ENCODE assay signal across 8 cellular contexts in the genomic region with DNA sequence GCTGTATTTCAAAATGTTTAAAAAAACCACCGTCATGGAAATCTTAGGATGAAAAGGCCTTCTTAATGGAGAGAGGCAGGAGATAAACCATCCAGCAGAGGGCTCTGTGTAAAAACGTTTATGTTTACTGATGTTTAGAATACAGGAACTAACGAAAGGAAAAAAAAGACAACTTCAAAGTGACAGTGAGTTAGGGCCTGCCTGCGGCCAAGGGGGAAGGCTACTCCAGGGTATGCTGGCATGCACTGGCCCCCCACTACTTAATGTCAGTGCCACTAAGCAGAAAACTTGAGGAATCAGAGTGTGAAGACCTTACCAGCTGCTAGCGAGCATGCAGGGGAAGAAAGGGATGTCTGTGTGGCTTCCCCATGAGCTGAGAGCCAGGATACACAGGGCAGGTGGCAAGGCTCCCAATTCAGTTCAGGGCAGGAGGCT. TPM values are rescaled to one million over a fixed set of nuclear protein-coding genes. Genes with fewer than 3 reads are reported as not detected.
A peak's percentile ranks its signal among the peaks of the same experiment; 100 is the strongest.
DNase-seq lines count a peak whose midpoint lies in the region; ATAC-seq and TF ChIP-seq lines count a peak whose summit lies in the region.

No MANE protein-coding gene starts in this region.

- H3K4me1 ChIP-seq in SK-N-SH (ENCODE audit: control insufficient read depth in 1 of 2, insufficient read depth in 2 of 2, low read depth in 1 of 2, low read length in 1 of 2), result no peaks in the 10 kb centered on the region

- TF ChIP-seq RAD21 in SK-N-SH (IDR thresholded peaks at IDR 0.05; ENCODE audit: low read length) (no peak), neural cell (conservative IDR thresholded peaks at IDR 0.05) (no peak)

- WGBS in SK-N-SH (ENCODE audit: low lambda C conversion rate), result 29% methylated on average over 5 of the region's 5 CpGs

- TF ChIP-seq EP300 in SK-N-SH (IDR thresholded peaks at IDR 0.05; ENCODE audit: borderline replicate concordance in 1 of 2, low read depth in 1 of 2, low read length in 1 of 2), result no peak
- no peak for TF ChIP-seq EP300 in neural cell (conservative IDR thresholded peaks at IDR 0.05; ENCODE audit: poor library complexity, severe bottlenecking)

- TF ChIP-seq CTCF in SK-N-SH (IDR thresholded peaks at IDR 0.05) (peak; percentile 55), neural cell (IDR thresholded peaks at IDR 0.05; ENCODE audit: poor library complexity, severe bottlenecking) (peak; percentile 46)

- H3F3A ChIP-seq in SK-N-SH (replicated peaks; ENCODE audit: insufficient read depth), result no peaks in the 10 kb centered on the region
- H3F3A ChIP-seq in neural cell (ENCODE audit: insufficient read depth, low read length, poor library complexity, severe bottlenecking), result no peaks in the 10 kb centered on the region

- peak overlapping the region in 1 of 2 experiments; percentile 49; a peak in 1 of 4 replicates for H3K4me3 ChIP-seq in SK-N-SH (ENCODE audit: low read depth in 2 of 2, low read length in 1 of 2)
- no peak overlapping the region for H3K4me3 ChIP-seq in neural cell (ENCODE audit: low read length)

- 0 out of 2 replicates have a peak overlapping the region, but pooled peaks have one; percentile 45 for H2AFZ ChIP-seq in SK-N-SH (ENCODE audit: low read depth)
- H2AFZ ChIP-seq in neural cell (ENCODE audit: low read depth, low read length), result no peak overlapping the region

- H3K9me3 ChIP-seq in SK-N-SH, result no peaks in the 10 kb centered on the region
- no peaks in the 10 kb centered on the region for H3K9me3 ChIP-seq in neural cell (ENCODE audit: low read length)

- H4K20me1 ChIP-seq in SK-N-SH (ENCODE audit: insufficient read depth), result no peaks in the 10 kb centered on the region
- no peaks in the 10 kb centered on the region for H4K20me1 ChIP-seq in neural cell (ENCODE audit: insufficient read depth)

- H3K27me3 ChIP-seq in SK-N-SH (ENCODE audit: insufficient read depth), result 0 out of 2 replicates have a peak, but pooled peaks cover 1% of the 10 kb centered on the region
- H3K27me3 ChIP-seq in neural cell (ENCODE audit: insufficient read depth, low read depth, low read length), result no peaks in the 10 kb centered on the region

- H3K27ac ChIP-seq in SK-N-SH (ENCODE audit: low read depth in 2 of 2, low read length in 1 of 2) (no peak overlapping the region), neural cell (ENCODE audit: low read length) (no peak overlapping the region)

- peak; percentile 67 for ATAC-seq in HG02885 (IDR thresholded peaks at IDR 0.05; ENCODE audit: poor library complexity, unreplicated experiment)

- no peaks in the 10 kb centered on the region for H3K79me2 ChIP-seq in SK-N-SH (ENCODE audit: insufficient read depth)
- H3K79me2 ChIP-seq in neural cell (replicated peaks; ENCODE audit: insufficient read depth, low read length), result no peaks in the 10 kb centered on the region

- CTCF ChIA-PET in SK-N-SH (lab: Yijun Ruan, JAX), result interaction anchor here (1.2 to 1.7 kb wide), 2 partner anchors 351 to 354 kb away, joined by 3 to 7 read pairs; no protein-coding TSS in a partner anchor

- H3K4me2 ChIP-seq in SK-N-SH (0 out of 2 replicates have a peak overlapping the region, but pooled peaks have one; percentile 44), neural cell (ENCODE audit: low read length) (no peak overlapping the region)

- no peaks in the 10 kb centered on the region for H3K36me3 ChIP-seq in SK-N-SH (replicated peaks in 1 of 2; ENCODE audit: control insufficient read depth in 1 of 2, insufficient read depth in 2 of 2, low read length in 1 of 2)
- no peaks in the 10 kb centered on the region for H3K36me3 ChIP-seq in neural cell (ENCODE audit: insufficient read depth, low read length)

- POLR2A ChIA-PET in SK-N-SH (lab: Yijun Ruan, JAX), result no interaction called here

- H3K9ac ChIP-seq in SK-N-SH, result no peak overlapping the region
- H3K9ac ChIP-seq in neural cell (ENCODE audit: low read length), result no peak overlapping the region

- DNase-seq in NCI-H1105 treated with DMSO at 0.1 percent for 48 hours (lab: John Stamatoyannopoulos, UW) (peak; percentile 30), NCI-H1105 (lab: John Stamatoyannopoulos, UW) (no peak), SK-N-SH (no peak), ecto neural progenitor cell (ENCODE audit: low spot score) (peak; percentile 49), NCI-H1048 (lab: John Stamatoyannopoulos, UW) (no peak), NCI-H2081 treated with DMSO at 0.1 percent for 48 hours (lab: John Stamatoyannopoulos, UW) (no peak)

- H3K9me2 ChIP-seq in SK-N-SH, result no peaks in the 10 kb centered on the region
- no peaks in the 10 kb centered on the region for H3K9me2 ChIP-seq in neural cell (ENCODE audit: insufficient read depth, low read length)

TF ChIP-seq in SK-N-SH, 30 proteins besides CTCF, POLR2A, EP300 and RAD21 (continues in another document):
- TF ChIP-seq EZH2phosphoT487 (IDR thresholded peaks at IDR 0.05; ENCODE audit: borderline replicate concordance, low read depth), result no peak
- TF ChIP-seq, protein P1, sequence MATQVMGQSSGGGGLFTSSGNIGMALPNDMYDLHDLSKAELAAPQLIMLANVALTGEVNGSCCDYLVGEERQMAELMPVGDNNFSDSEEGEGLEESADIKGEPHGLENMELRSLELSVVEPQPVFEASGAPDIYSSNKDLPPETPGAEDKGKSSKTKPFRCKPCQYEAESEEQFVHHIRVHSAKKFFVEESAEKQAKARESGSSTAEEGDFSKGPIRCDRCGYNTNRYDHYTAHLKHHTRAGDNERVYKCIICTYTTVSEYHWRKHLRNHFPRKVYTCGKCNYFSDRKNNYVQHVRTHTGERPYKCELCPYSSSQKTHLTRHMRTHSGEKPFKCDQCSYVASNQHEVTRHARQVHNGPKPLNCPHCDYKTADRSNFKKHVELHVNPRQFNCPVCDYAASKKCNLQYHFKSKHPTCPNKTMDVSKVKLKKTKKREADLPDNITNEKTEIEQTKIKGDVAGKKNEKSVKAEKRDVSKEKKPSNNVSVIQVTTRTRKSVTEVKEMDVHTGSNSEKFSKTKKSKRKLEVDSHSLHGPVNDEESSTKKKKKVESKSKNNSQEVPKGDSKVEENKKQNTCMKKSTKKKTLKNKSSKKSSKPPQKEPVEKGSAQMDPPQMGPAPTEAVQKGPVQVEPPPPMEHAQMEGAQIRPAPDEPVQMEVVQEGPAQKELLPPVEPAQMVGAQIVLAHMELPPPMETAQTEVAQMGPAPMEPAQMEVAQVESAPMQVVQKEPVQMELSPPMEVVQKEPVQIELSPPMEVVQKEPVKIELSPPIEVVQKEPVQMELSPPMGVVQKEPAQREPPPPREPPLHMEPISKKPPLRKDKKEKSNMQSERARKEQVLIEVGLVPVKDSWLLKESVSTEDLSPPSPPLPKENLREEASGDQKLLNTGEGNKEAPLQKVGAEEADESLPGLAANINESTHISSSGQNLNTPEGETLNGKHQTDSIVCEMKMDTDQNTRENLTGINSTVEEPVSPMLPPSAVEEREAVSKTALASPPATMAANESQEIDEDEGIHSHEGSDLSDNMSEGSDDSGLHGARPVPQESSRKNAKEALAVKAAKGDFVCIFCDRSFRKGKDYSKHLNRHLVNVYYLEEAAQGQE (IDR thresholded peaks at IDR 0.05; ENCODE audit: low read depth, low read length), result no peak
- TF ChIP-seq GATA2 (CRISPR knock-in tag; IDR thresholded peaks at IDR 0.05), result no peak
- TF ChIP-seq JUND (IDR thresholded peaks at IDR 0.05), result no peak
- no peak for TF ChIP-seq SMC3 (IDR thresholded peaks at IDR 0.05; ENCODE audit: low read depth, low read length)
- TF ChIP-seq, protein P2, sequence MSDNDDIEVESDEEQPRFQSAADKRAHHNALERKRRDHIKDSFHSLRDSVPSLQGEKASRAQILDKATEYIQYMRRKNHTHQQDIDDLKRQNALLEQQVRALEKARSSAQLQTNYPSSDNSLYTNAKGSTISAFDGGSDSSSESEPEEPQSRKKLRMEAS (IDR thresholded peaks at IDR 0.05; ENCODE audit: low read depth), result no peak
- TF ChIP-seq NRF1 (IDR thresholded peaks at IDR 0.05; ENCODE audit: low read depth, low read length), result no peak

TF ChIP-seq in neural cell, 6 proteins besides CTCF, POLR2A, EP300 and RAD21:
- TF ChIP-seq, protein P1 (IDR thresholded peaks at IDR 0.05; ENCODE audit: borderline replicate concordance), result no peak
- peak; percentile 56 for TF ChIP-seq SMC3 (conservative IDR thresholded peaks at IDR 0.05; ENCODE audit: poor library complexity)
- TF ChIP-seq TAF1 (IDR thresholded peaks at IDR 0.05; ENCODE audit: low read depth), result no peak

RNA-seq across cellular contexts. Expression of a gene that starts 47.7 kb away (rescaled TPM):
- polyA plus RNA-seq in SK-N-SH (2012; rRNA removed) (0.58 and 0.75 TPM in 2 replicates), neural cell (1.6 and 3.4 TPM in 2 replicates)
- 0.92 and 1.2 TPM in 2 replicates for polyA plus RNA-seq in SK-N-SH (2012; cell fraction: cytosol; rRNA removed)
- 0.46 and 0.62 TPM in 2 replicates for polyA plus RNA-seq in SK-N-SH (2012; cell fraction: nucleus; rRNA removed)
- 4.3 and 6.1 TPM in 2 replicates for polyA minus RNA-seq in neural cell

Comparison
In these comparisons a context has a peak if more than half of its experiments do, and no peak if none do; other contexts are left out.
1. DNase-seq: peak in NCI-H1105 treated with DMSO at 0.1 percent for 48 hours (single experiment) and ecto neural progenitor cell (single experiment); none in NCI-H1105 (single experiment), SK-N-SH (single experiment), NCI-H1048 (single experiment) and NCI-H2081 treated with DMSO at 0.1 percent for 48 hours (single experiment).